ENCODE assay signal across 22 cellular contexts in genomic region chr19:49573451-49573850, GRCh38. TPM values are rescaled to one million over a fixed set of nuclear protein-coding genes. Genes with fewer than 3 reads are reported as not detected.
A peak's percentile ranks its signal among the peaks of the same experiment; 100 is the strongest.
DNase-seq lines count a peak whose midpoint lies in the region; ATAC-seq and TF ChIP-seq lines count a peak whose summit lies in the region.
"Had no signal": no experiment of that assay in that cellular context is flagged by ENCODE, and none has a peak within 500 bp of the region (broad histone marks: within the 10 kb centered on the region; RNA-seq: fewer than 3 reads in every experiment).

No MANE protein-coding gene starts in this region.

- intact Hi-C loops in psoas muscle (cut with DNase I): loop anchor here (5.0 to 10.0 kb wide), 2 partner anchors 101 to 104 kb away; partner anchors contain the start of gene PRMT1 (in 2 of the 2)

- POLR2A ChIA-PET in T-cell (lab: Charles Lee): no interaction called here

- H3K9me3 ChIP-seq in psoas muscle (no peaks in the 10 kb centered on the region), Peyer's patch (no peaks in the 10 kb centered on the region)

- H3K36me3 Mint-ChIP-seq in activated T-cell treated with anti-CD3 and anti-CD28 coated beads, Interleukin-2, amount 50 U/mL, for 24 hours (ENCODE audit: low read depth): peaks cover 52% of the 10 kb centered on the region
- H3K36me3 Mint-ChIP-seq in activated T-cell treated with anti-CD3 and anti-CD28 coated beads, Interleukin-2, amount 50 U/mL, for 72 hours (ENCODE audit: insufficient read depth in 2 of 2): peaks cover 0 to 4% of the 10 kb centered on the region in 2 donors
- peaks cover 8% of the 10 kb centered on the region for H3K36me3 Mint-ChIP-seq in T-cell

- WGBS in psoas muscle, 3 donors: 66 to 73% (median 66%) methylated on average over 2 of the region's 2 CpGs

- H3K27me3 Mint-ChIP-seq in activated T-cell treated with anti-CD3 and anti-CD28 coated beads, Interleukin-2, amount 50 U/mL, for 24 hours: no peaks in the 10 kb centered on the region
- no peaks in the 10 kb centered on the region for H3K27me3 Mint-ChIP-seq in activated T-cell treated with anti-CD3 and anti-CD28 coated beads, Interleukin-2, amount 50 U/mL, for 72 hours (ENCODE audit: low read depth)
- H3K27me3 Mint-ChIP-seq in T-cell: no peaks in the 10 kb centered on the region
- H3K27me3 Mint-ChIP-seq: CD8-positive, alpha-beta memory T cell had no signal

- no peak for TF ChIP-seq POLR2A in Peyer's patch (IDR thresholded peaks at IDR 0.05)

- DNase-seq in activated T-cell treated with anti-CD3 and anti-CD28 coated beads, Interleukin-2, amount 50 U/mL, for 24 hours: no peak
- no peak for DNase-seq in activated T-cell treated with anti-CD3 and anti-CD28 coated beads, Interleukin-2, amount 50 U/mL, for 72 hours
- DNase-seq in T-cell (no peak), epithelial cell of esophagus (ENCODE audit: low read depth) (peak; percentile 53), psoas muscle (no peak), DMS114 treated with DMSO at 0.1 percent for 48 hours (lab: John Stamatoyannopoulos, UW; ENCODE audit: unreplicated experiment) (no peak), Peyer's patch (no peak)
- DNase-seq in stimulated activated naive CD4-positive, alpha-beta T cell (lab: John Stamatoyannopoulos, UW): no peak
- DNase-seq: 8988T; CD8-positive, alpha-beta memory T cell; GDM1; KG1; NCI-H1048; NCI-H1436 treated with DMSO at 0.1 percent for 48 hours; NCI-H2029 treated with DMSO at 0.1 percent for 48 hours; NCI-H2171 treated with DMSO at 0.1 percent for 48 hours; NCI-H446 treated with DMSO at 0.1 percent for 48 hours; NCI-H774 had no signal

- no peaks in the 10 kb centered on the region for H3K27me3 ChIP-seq in psoas muscle (ENCODE audit: insufficient read depth in 3 of 3, low read length in 2 of 3)
- no peaks in the 10 kb centered on the region for H3K27me3 ChIP-seq in Peyer's patch

- no peak overlapping the region for H3K4me3 Mint-ChIP-seq in activated T-cell treated with anti-CD3 and anti-CD28 coated beads, Interleukin-2, amount 50 U/mL, for 24 hours
- H3K4me3 Mint-ChIP-seq in activated T-cell treated with anti-CD3 and anti-CD28 coated beads, Interleukin-2, amount 50 U/mL, for 72 hours: no peak overlapping the region
- no peak overlapping the region for H3K4me3 Mint-ChIP-seq in T-cell
- H3K4me3 Mint-ChIP-seq: GM23338 had no signal

- ATAC-seq in activated T-cell treated with anti-CD3 and anti-CD28 coated beads, Interleukin-2, amount 50 U/mL, for 72 hours (replicated peaks in 1 of 2): no peak
- ATAC-seq in T-cell (replicated peaks in 1 of 4) (no peak), psoas muscle (peak in 2 of 4 donors; percentile 1 to 3)
- ATAC-seq: GM23338, Right ventricle myocardium inferior had no signal

- H3K4me3 ChIP-seq in epithelial cell of esophagus (ENCODE audit: low read length) (no peak overlapping the region), psoas muscle (peak overlapping the region; percentile 7), Peyer's patch (no peak overlapping the region)
- H3K4me3 ChIP-seq: GM23338, PC-9 had no signal

- H3K36me3 ChIP-seq in psoas muscle (ENCODE audit: insufficient read depth in 1 of 2, low read depth in 1 of 2) (peaks cover 2 to 28% of the 10 kb centered on the region in 2 donors), Peyer's patch (peaks cover 0 to 31% (median 0%) of the 10 kb centered on the region in 3 donors)

- TF ChIP-seq CTCF in epithelial cell of esophagus (IDR thresholded peaks at IDR 0.05; ENCODE audit: insufficient read depth, low read depth, low read length, missing control alignments): no peak
- TF ChIP-seq CTCF in psoas muscle (IDR thresholded peaks at IDR 0.05): no peak
- TF ChIP-seq CTCF in Peyer's patch (IDR thresholded peaks at IDR 0.05): no peak

- H3K27ac ChIP-seq in psoas muscle (peak overlapping the region; percentile 86), Peyer's patch (no peak overlapping the region)
- H3K27ac ChIP-seq: PC-9 had no signal

- peak overlapping the region; percentile 30 for H3K27ac Mint-ChIP-seq in activated T-cell treated with anti-CD3 and anti-CD28 coated beads, Interleukin-2, amount 50 U/mL, for 24 hours
- no peak overlapping the region for H3K27ac Mint-ChIP-seq in activated T-cell treated with anti-CD3 and anti-CD28 coated beads, Interleukin-2, amount 50 U/mL, for 72 hours
- peak overlapping the region; percentile 52 to 55 for H3K27ac Mint-ChIP-seq in T-cell
- H3K27ac Mint-ChIP-seq: GM23338 had no signal

- H3K4me1 ChIP-seq in psoas muscle (peaks cover 57% of the 10 kb centered on the region), Peyer's patch (peaks cover 0 to 31% (median 3%) of the 10 kb centered on the region in 4 donors)

- no peaks in the 10 kb centered on the region for H3K9me3 Mint-ChIP-seq in activated T-cell treated with anti-CD3 and anti-CD28 coated beads, Interleukin-2, amount 50 U/mL, for 24 hours
- H3K9me3 Mint-ChIP-seq in activated T-cell treated with anti-CD3 and anti-CD28 coated beads, Interleukin-2, amount 50 U/mL, for 72 hours: no peaks in the 10 kb centered on the region
- no peaks in the 10 kb centered on the region for H3K9me3 Mint-ChIP-seq in T-cell
- H3K9me3 Mint-ChIP-seq: CD8-positive, alpha-beta memory T cell; GM23338 had no signal

- CTCF ChIA-PET in T-cell (lab: Charles Lee): interaction anchor here (0.5 to 1.7 kb wide), 4 partner anchors 27 to 102 kb away, joined by 4 to 5 read pairs (median 4); no protein-coding TSS in a partner anchor

- H3K4me1 Mint-ChIP-seq in activated T-cell treated with anti-CD3 and anti-CD28 coated beads, Interleukin-2, amount 50 U/mL, for 24 hours (ENCODE audit: low read depth): peaks cover 42% of the 10 kb centered on the region
- peaks cover 58% of the 10 kb centered on the region for H3K4me1 Mint-ChIP-seq in activated T-cell treated with anti-CD3 and anti-CD28 coated beads, Interleukin-2, amount 50 U/mL, for 72 hours (ENCODE audit: low read depth)
- H3K4me1 Mint-ChIP-seq in T-cell: peaks cover 48 to 49% (median 49%) of the 10 kb centered on the region in 3 donors

RNA-seq across cellular contexts. Expression of gene NOSIP, which starts 6.9 kb away (rescaled TPM):
- 10 to 100 TPM; 66.0 to 72.7 TPM for total RNA-seq in activated T-cell treated with anti-CD3 and anti-CD28 coated beads, Interleukin-2, amount 50 U/mL, for 72 hours
- total RNA-seq in T-cell: 100 to 1,000 TPM; 152 to 297 (median 176) TPM
- 10 to 100 TPM; 53.9 to 69.9 (median 58.1) TPM for total RNA-seq in psoas muscle
- 100 to 1,000 TPM in 1 of 3 donors, 10 to 100 TPM in 2; 75.4 to 104 (median 95.2) TPM for polyA plus RNA-seq in psoas muscle
- 10 to 100 TPM; 73.4 to 86.7 (median 80.9) TPM for total RNA-seq in Peyer's patch

RNA-seq across cellular contexts. Expression of gene PRRG2, which starts 7.7 kb away (rescaled TPM):
- 1 to 10 TPM in 1 of 2 donors, under 1 TPM in 1; 0.88 to 1.1 TPM for total RNA-seq in activated T-cell treated with anti-CD3 and anti-CD28 coated beads, Interleukin-2, amount 50 U/mL, for 72 hours
- total RNA-seq in T-cell: 1 to 10 TPM in 3 of 5 donors, under 1 TPM in 2; 0.37 to 1.7 (median 1.2) TPM
- under 1 TPM; 0.24 to 0.89 (median 0.69) TPM for total RNA-seq in psoas muscle
- polyA plus RNA-seq in psoas muscle: 10 to 100 TPM in 1 of 3 donors, 1 to 10 TPM in 2; 1.4 to 16.0 (median 5.9) TPM
- total RNA-seq in Peyer's patch: 10 to 100 TPM in 3 of 4 donors, 1 to 10 TPM in 1; 1.7 to 20.8 (median 13.1) TPM
- total RNA-seq: M059J had no signal

RNA-seq across cellular contexts. Expression of gene PRR12, which starts 17.5 kb away (rescaled TPM):
- total RNA-seq in activated T-cell treated with anti-CD3 and anti-CD28 coated beads, Interleukin-2, amount 50 U/mL, for 72 hours: 10 to 100 TPM; 23.9 to 24.6 TPM
- 10 to 100 TPM; 50.8 to 81.7 (median 78.8) TPM for total RNA-seq in T-cell
- 10 to 100 TPM in 1 of 4 donors, 1 to 10 TPM in 3; 7.1 to 15.1 (median 7.6) TPM for total RNA-seq in psoas muscle
- 1 to 10 TPM; 2.3 to 5.0 (median 3.1) TPM for polyA plus RNA-seq in psoas muscle
- total RNA-seq in Peyer's patch: 10 to 100 TPM; 13.5 to 39.6 (median 28.1) TPM

RNA-seq across cellular contexts. Expression of gene RCN3, which starts 45.6 kb away (rescaled TPM):
- total RNA-seq in activated T-cell treated with anti-CD3 and anti-CD28 coated beads, Interleukin-2, amount 50 U/mL, for 72 hours: 1 to 10 TPM; 3.2 to 4.3 TPM
- 1 to 10 TPM; 1.2 to 5.7 (median 1.3) TPM for total RNA-seq in T-cell
- total RNA-seq in psoas muscle: 1 to 10 TPM; 6.4 to 8.6 (median 7.4) TPM
- 1 to 10 TPM; 3.9 to 9.6 (median 7.3) TPM for polyA plus RNA-seq in psoas muscle
- 100 to 1,000 TPM in 3 of 4 donors, 10 to 100 TPM in 1; 78.6 to 199 (median 151) TPM for total RNA-seq in Peyer's patch
